ENCODE assay signal across 2 cellular contexts in the genomic region with DNA sequence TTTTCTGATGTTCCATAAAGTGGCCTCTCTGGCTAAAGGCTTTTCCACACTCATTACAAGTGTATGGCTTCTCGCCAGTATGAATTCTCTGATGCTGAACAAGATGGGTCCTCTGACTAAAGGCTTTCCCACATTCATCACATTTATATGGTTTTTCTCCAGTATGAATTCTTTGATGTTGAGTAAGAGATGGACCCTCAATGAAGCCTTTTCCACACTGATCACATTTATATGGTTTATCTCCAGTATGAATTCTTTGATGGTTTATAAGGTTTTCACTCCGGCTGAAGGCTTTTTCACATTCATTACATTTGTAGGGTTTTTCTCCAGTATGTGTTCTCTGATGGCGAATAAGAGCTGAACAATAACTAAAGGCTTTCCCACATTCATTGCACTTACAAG.
A peak's percentile ranks its signal among the peaks of the same experiment; 100 is the strongest.
TF ChIP-seq lines count a peak whose summit lies in the region.

No MANE protein-coding gene starts in this region.

TF ChIP-seq in IMR-90, 13 proteins besides CTCF, POLR2A, EP300 and RAD21:
- TF ChIP-seq MXI1 (IDR thresholded peaks at IDR 0.05; ENCODE audit: borderline replicate concordance, low read depth, low read length) (no peak), USF2 (IDR thresholded peaks at IDR 0.05; ENCODE audit: low read depth, low read length) (no peak), NFE2L2 (IDR thresholded peaks at IDR 0.05; ENCODE audit: low read depth, low read length) (no peak), FOS (IDR thresholded peaks at IDR 0.05; ENCODE audit: low read depth, low read length) (no peak), MAZ (IDR thresholded peaks at IDR 0.05; ENCODE audit: borderline replicate concordance, low read depth, low read length) (no peak), BHLHE40 (IDR thresholded peaks at IDR 0.05; ENCODE audit: low read depth, low read length) (no peak), CEBPB (IDR thresholded peaks at IDR 0.05; ENCODE audit: low read depth, low read length) (no peak)
- TF ChIP-seq, protein P1, sequence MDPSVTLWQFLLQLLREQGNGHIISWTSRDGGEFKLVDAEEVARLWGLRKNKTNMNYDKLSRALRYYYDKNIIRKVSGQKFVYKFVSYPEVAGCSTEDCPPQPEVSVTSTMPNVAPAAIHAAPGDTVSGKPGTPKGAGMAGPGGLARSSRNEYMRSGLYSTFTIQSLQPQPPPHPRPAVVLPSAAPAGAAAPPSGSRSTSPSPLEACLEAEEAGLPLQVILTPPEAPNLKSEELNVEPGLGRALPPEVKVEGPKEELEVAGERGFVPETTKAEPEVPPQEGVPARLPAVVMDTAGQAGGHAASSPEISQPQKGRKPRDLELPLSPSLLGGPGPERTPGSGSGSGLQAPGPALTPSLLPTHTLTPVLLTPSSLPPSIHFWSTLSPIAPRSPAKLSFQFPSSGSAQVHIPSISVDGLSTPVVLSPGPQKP (IDR thresholded peaks at IDR 0.05; ENCODE audit: borderline replicate concordance, low read depth, low read length), result no peak

TF ChIP-seq in K562, 482 proteins besides CTCF, POLR2A, EP300 and RAD21:
- TF ChIP-seq TBL1XR1 (IDR thresholded peaks at IDR 0.05; ENCODE audit: low read length in 2 of 2), result no peak
- TF ChIP-seq ZNF274 (IDR thresholded peaks at IDR 0.05; ENCODE audit: borderline replicate concordance, low read depth, low read length), result peak; percentile 100
- TF ChIP-seq TEAD4 (IDR thresholded peaks at IDR 0.05; ENCODE audit: low read length), result peak; percentile 7; the same call in 1 of the 2 replicates
- TF ChIP-seq TEAD4 (CRISPR knock-in tag; IDR thresholded peaks at IDR 0.05; ENCODE audit: borderline replicate concordance), result no peak
- TF ChIP-seq, protein P2, sequence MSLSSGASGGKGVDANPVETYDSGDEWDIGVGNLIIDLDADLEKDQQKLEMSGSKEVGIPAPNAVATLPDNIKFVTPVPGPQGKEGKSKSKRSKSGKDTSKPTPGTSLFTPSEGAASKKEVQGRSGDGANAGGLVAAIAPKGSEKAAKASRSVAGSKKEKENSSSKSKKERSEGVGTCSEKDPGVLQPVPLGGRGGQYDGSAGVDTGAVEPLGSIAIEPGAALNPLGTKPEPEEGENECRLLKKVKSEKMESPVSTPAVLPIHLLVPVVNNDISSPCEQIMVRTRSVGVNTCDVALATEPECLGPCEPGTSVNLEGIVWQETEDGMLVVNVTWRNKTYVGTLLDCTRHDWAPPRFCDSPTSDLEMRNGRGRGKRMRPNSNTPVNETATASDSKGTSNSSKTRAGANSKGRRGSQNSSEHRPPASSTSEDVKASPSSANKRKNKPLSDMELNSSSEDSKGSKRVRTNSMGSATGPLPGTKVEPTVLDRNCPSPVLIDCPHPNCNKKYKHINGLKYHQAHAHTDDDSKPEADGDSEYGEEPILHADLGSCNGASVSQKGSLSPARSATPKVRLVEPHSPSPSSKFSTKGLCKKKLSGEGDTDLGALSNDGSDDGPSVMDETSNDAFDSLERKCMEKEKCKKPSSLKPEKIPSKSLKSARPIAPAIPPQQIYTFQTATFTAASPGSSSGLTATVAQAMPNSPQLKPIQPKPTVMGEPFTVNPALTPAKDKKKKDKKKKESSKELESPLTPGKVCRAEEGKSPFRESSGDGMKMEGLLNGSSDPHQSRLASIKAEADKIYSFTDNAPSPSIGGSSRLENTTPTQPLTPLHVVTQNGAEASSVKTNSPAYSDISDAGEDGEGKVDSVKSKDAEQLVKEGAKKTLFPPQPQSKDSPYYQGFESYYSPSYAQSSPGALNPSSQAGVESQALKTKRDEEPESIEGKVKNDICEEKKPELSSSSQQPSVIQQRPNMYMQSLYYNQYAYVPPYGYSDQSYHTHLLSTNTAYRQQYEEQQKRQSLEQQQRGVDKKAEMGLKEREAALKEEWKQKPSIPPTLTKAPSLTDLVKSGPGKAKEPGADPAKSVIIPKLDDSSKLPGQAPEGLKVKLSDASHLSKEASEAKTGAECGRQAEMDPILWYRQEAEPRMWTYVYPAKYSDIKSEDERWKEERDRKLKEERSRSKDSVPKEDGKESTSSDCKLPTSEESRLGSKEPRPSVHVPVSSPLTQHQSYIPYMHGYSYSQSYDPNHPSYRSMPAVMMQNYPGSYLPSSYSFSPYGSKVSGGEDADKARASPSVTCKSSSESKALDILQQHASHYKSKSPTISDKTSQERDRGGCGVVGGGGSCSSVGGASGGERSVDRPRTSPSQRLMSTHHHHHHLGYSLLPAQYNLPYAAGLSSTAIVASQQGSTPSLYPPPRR (CRISPR knock-in tag; IDR thresholded peaks at IDR 0.05; ENCODE audit: borderline replicate concordance), result no peak
- TF ChIP-seq NFATC3 (IDR thresholded peaks at IDR 0.05), result no peak
- no peak for TF ChIP-seq RBM39 (optimal IDR thresholded peaks at IDR 0.05; ENCODE audit: low read depth, low read length)
- TF ChIP-seq ZFP36 (IDR thresholded peaks at IDR 0.05; ENCODE audit: low read depth, low read length, partially characterized antibody), result no peak
- TF ChIP-seq, protein P3, sequence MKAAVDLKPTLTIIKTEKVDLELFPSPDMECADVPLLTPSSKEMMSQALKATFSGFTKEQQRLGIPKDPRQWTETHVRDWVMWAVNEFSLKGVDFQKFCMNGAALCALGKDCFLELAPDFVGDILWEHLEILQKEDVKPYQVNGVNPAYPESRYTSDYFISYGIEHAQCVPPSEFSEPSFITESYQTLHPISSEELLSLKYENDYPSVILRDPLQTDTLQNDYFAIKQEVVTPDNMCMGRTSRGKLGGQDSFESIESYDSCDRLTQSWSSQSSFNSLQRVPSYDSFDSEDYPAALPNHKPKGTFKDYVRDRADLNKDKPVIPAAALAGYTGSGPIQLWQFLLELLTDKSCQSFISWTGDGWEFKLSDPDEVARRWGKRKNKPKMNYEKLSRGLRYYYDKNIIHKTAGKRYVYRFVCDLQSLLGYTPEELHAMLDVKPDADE (conservative IDR thresholded peaks at IDR 0.05; ENCODE audit: control insufficient read depth, low read depth, low read length), result peak; percentile 92
- no peak for TF ChIP-seq ZBTB17 (CRISPR knock-in tag; IDR thresholded peaks at IDR 0.05)
- no peak for TF ChIP-seq MECOM (CRISPR knock-in tag; IDR thresholded peaks at IDR 0.05)
- TF ChIP-seq MEF2D (tag; conservative IDR thresholded peaks at IDR 0.05; ENCODE audit: low read depth), result no peak
- peak in 1 of 2 experiments; percentile 93; a peak in 2 of 3 replicates for TF ChIP-seq CBX3 (IDR thresholded peaks at IDR 0.05; ENCODE audit: borderline replicate concordance in 1 of 2, low read length in 2 of 2)
- 0 out of 2 replicates have a peak, but pooled peaks have one; percentile 9 for TF ChIP-seq ATF7 (IDR thresholded peaks at IDR 0.05)
- no peak for TF ChIP-seq MXI1 (IDR thresholded peaks at IDR 0.05; ENCODE audit: low read depth, low read length)
- peak; percentile 68; the same call in 1 of the 2 replicates for TF ChIP-seq CBX5 (IDR thresholded peaks at IDR 0.05; ENCODE audit: borderline replicate concordance, low read depth)
- peak; percentile 29; the same call in 1 of the 2 replicates for TF ChIP-seq MTA3 (IDR thresholded peaks at IDR 0.05; ENCODE audit: borderline replicate concordance)
- TF ChIP-seq ZNF75A (CRISPR knock-in tag; IDR thresholded peaks at IDR 0.05), result peak; percentile 97
- TF ChIP-seq ZNF445 (CRISPR knock-in tag; IDR thresholded peaks at IDR 0.05; ENCODE audit: low read depth), result peak; percentile 71
- TF ChIP-seq CTCFL (IDR thresholded peaks at IDR 0.05; ENCODE audit: borderline replicate concordance, insufficient read depth, low read depth, low read length, poor library complexity, severe bottlenecking), result no peak
- TF ChIP-seq XRCC3 (IDR thresholded peaks at IDR 0.05), result peak; percentile 98
- no peak for TF ChIP-seq YY1 (IDR thresholded peaks at IDR 0.05; ENCODE audit: borderline replicate concordance in 1 of 3, control insufficient read depth in 1 of 3, extremely low read depth in 1 of 3, insufficient read depth in 3 of 3, insufficient read length in 1 of 3, insufficient replicate concordance in 2 of 3, low read depth in 1 of 3, low read length in 2 of 3)
- peak in 1 of 2 experiments; percentile 72; a peak in 2 of 4 replicates for TF ChIP-seq TRIM24 (IDR thresholded peaks at IDR 0.05)
- TF ChIP-seq CBX1 (IDR thresholded peaks at IDR 0.05; ENCODE audit: low read depth), result 0 out of 2 replicates have a peak, but pooled peaks have one; percentile 72
- TF ChIP-seq TRIM28 (IDR thresholded peaks at IDR 0.05), result peak; percentile 99
- TF ChIP-seq HSF4 (CRISPR knock-in tag; IDR thresholded peaks at IDR 0.05; ENCODE audit: borderline replicate concordance), result no peak
- TF ChIP-seq, protein P4, sequence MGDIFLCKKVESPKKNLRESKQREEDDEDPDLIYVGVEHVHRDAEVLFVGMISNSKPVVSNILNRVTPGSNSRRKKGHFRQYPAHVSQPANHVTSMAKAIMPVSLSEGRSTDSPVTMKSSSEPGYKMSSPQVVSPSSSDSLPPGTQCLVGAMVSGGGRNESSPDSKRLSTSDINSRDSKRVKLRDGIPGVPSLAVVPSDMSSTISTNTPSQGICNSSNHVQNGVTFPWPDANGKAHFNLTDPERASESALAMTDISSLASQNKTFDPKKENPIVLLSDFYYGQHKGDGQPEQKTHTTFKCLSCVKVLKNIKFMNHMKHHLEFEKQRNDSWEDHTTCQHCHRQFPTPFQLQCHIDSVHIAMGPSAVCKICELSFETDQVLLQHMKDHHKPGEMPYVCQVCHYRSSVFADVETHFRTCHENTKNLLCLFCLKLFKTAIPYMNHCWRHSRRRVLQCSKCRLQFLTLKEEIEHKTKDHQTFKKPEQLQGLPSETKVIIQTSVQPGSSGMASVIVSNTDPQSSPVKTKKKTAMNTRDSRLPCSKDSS (IDR thresholded peaks at IDR 0.05; ENCODE audit: low read depth, partially characterized antibody), result peak; percentile 58
